In genomic region chr1:229325401-229325800, GRCh38 we compare ENCODE assay signal across 1 cellular context.
TF ChIP-seq lines count a peak whose summit lies in the region.

No MANE protein-coding gene starts in this region.

TF ChIP-seq in GM23338, 12 proteins besides CTCF, POLR2A, EP300 and RAD21:
- TF ChIP-seq REST (IDR thresholded peaks at IDR 0.05; ENCODE audit: unreplicated experiment) (no peak), EZH2phosphoT487 (IDR thresholded peaks at IDR 0.05; ENCODE audit: unreplicated experiment) (no peak), NANOG (IDR thresholded peaks at IDR 0.05; ENCODE audit: borderline replicate concordance) (no peak), JUNB (IDR thresholded peaks at IDR 0.05; ENCODE audit: unreplicated experiment) (no peak), STAT1 (IDR thresholded peaks at IDR 0.05; ENCODE audit: unreplicated experiment) (no peak), ETS1 (IDR thresholded peaks at IDR 0.05) (no peak), POLR2AphosphoS5 (IDR thresholded peaks at IDR 0.05; ENCODE audit: low read depth) (no peak), EZH2 (IDR thresholded peaks at IDR 0.05; ENCODE audit: low read depth, unreplicated experiment) (no peak), ZNF331 (CRISPR knock-in tag; IDR thresholded peaks at IDR 0.05; ENCODE audit: low read depth) (no peak), CREB1 (CRISPR knock-in tag; IDR thresholded peaks at IDR 0.05; ENCODE audit: low read depth) (no peak), ZNF462 (CRISPR knock-in tag; IDR thresholded peaks at IDR 0.05) (no peak), ZNF114 (CRISPR knock-in tag; IDR thresholded peaks at IDR 0.05) (no peak)
TF ChIP-seq in GM23338: peak in this region for 0.
